In genomic region chr11:93541884-93542752, GRCh38 we compare ENCODE assay signal across 8 cellular contexts. TPM values are rescaled to one million over a fixed set of nuclear protein-coding genes. Genes with fewer than 3 reads are reported as not detected.
DNase-seq lines count a peak whose midpoint lies in the region; ATAC-seq and TF ChIP-seq lines count a peak whose summit lies in the region.

No MANE protein-coding gene starts in this region.

- H3K4me3 Mint-ChIP-seq in activated T-helper 1 cell treated with anti-CD3 and anti-CD28 coated beads, Interleukin-12 subunit alpha, Interleukin-12 subunit beta, Interleukin-2, Interleukin-4 antibody, amounts not matched to agents 30 ng/mL and 10 ng/mL and 1 ng/mL, durations not matched to agents 14 hours and 24 hours and 36 hours, result peak overlapping the region; percentile 88
- peak overlapping the region; percentile 85 for H3K4me3 Mint-ChIP-seq in nephron progenitor cell

- no peak for TF ChIP-seq POLR2A in vagina (IDR thresholded peaks at IDR 0.05)

- peaks cover 3% of the 10 kb centered on the region for H3K27me3 Mint-ChIP-seq in activated T-helper 1 cell treated with anti-CD3 and anti-CD28 coated beads, Interleukin-12 subunit alpha, Interleukin-12 subunit beta, Interleukin-2, Interleukin-4 antibody, amounts not matched to agents 30 ng/mL and 10 ng/mL and 1 ng/mL, durations not matched to agents 14 hours and 24 hours and 36 hours (ENCODE audit: insufficient read depth)
- H3K27me3 Mint-ChIP-seq in nephron progenitor cell (ENCODE audit: low read depth, poor library complexity), result peaks cover 30% of the 10 kb centered on the region

- intact Hi-C loops in activated T-helper 1 cell treated with anti-CD3 and anti-CD28 coated beads, Interleukin-12 subunit alpha, Interleukin-12 subunit beta, Interleukin-2, Interleukin-4 antibody, amounts not matched to agents 30 ng/mL and 10 ng/mL and 1 ng/mL, durations not matched to agents 14 hours and 24 hours and 36 hours (cut with micrococcal nuclease), result loop anchor here (1.0 to 5.0 kb wide), 11 partner anchors 12 to 1000 kb away; partner anchors contain the start of genes C11orf54, CEP295, FUT4 and MED17
- intact Hi-C loops in vagina (cut with DNase I), result no loop called here

- ATAC-seq in GM18909 (IDR thresholded peaks at IDR 0.05; ENCODE audit: poor library complexity, unreplicated experiment) (peak; percentile 63), HG03095 (IDR thresholded peaks at IDR 0.05; ENCODE audit: unreplicated experiment) (peak; percentile 53), foreskin keratinocyte (peak; percentile 54)

- H3K4me3 ChIP-seq in BLaER1 treated with 17β-estradiol and CSF1 and Interleukin-3, amounts not matched to agents 10 nM and 100 nM, result peak overlapping the region; percentile 75 to 90 (median 84)
- peak overlapping the region; percentile 66 to 76 for H3K4me3 ChIP-seq in vagina

- H3K4me2 ChIP-seq in BLaER1 treated with 17β-estradiol and CSF1 and Interleukin-3, amounts not matched to agents 10 nM and 100 nM, result peak overlapping the region; percentile 76 to 92 (median 85)

- no peaks in the 10 kb centered on the region for H3K36me3 Mint-ChIP-seq in activated T-helper 1 cell treated with anti-CD3 and anti-CD28 coated beads, Interleukin-12 subunit alpha, Interleukin-12 subunit beta, Interleukin-2, Interleukin-4 antibody, amounts not matched to agents 30 ng/mL and 10 ng/mL and 1 ng/mL, durations not matched to agents 14 hours and 24 hours and 36 hours (ENCODE audit: low read depth)
- no peaks in the 10 kb centered on the region for H3K36me3 Mint-ChIP-seq in nephron progenitor cell (ENCODE audit: low read depth)

- H3K9ac ChIP-seq in BLaER1 treated with 17β-estradiol and CSF1 and Interleukin-3, amounts not matched to agents 10 nM and 100 nM, result peak overlapping the region; percentile 77 to 87 (median 84)

- peaks cover 35% of the 10 kb centered on the region for H3K4me1 Mint-ChIP-seq in activated T-helper 1 cell treated with anti-CD3 and anti-CD28 coated beads, Interleukin-12 subunit alpha, Interleukin-12 subunit beta, Interleukin-2, Interleukin-4 antibody, amounts not matched to agents 30 ng/mL and 10 ng/mL and 1 ng/mL, durations not matched to agents 14 hours and 24 hours and 36 hours (ENCODE audit: low read depth)
- H3K4me1 Mint-ChIP-seq in nephron progenitor cell, result peaks cover 26% of the 10 kb centered on the region

- H4K20me1 ChIP-seq in BLaER1 treated with 17β-estradiol and CSF1 and Interleukin-3, amounts not matched to agents 10 nM and 100 nM, result peaks cover 0 to 24% (median 16%) of the 10 kb centered on the region in 11 experiments; a peak in 14 of 22 replicates

- TF ChIP-seq CTCF in foreskin keratinocyte (conservative IDR thresholded peaks at IDR 0.05) (no peak), nephron progenitor cell (IDR thresholded peaks at IDR 0.05) (no peak), vagina (IDR thresholded peaks at IDR 0.05) (no peak)

- H3K36me3 ChIP-seq in BLaER1 treated with 17β-estradiol and CSF1 and Interleukin-3, amounts not matched to agents 10 nM and 100 nM, result no peaks in the 10 kb centered on the region
- H3K36me3 ChIP-seq in vagina, result no peaks in the 10 kb centered on the region

- H3K9me3 ChIP-seq in BLaER1 treated with 17β-estradiol and CSF1 and Interleukin-3, amounts not matched to agents 10 nM and 100 nM (replicated peaks in 1 of 11), result no peaks in the 10 kb centered on the region
- H3K9me3 ChIP-seq in vagina, result no peaks in the 10 kb centered on the region

- H3K27ac Mint-ChIP-seq in activated T-helper 1 cell treated with anti-CD3 and anti-CD28 coated beads, Interleukin-12 subunit alpha, Interleukin-12 subunit beta, Interleukin-2, Interleukin-4 antibody, amounts not matched to agents 30 ng/mL and 10 ng/mL and 1 ng/mL, durations not matched to agents 14 hours and 24 hours and 36 hours, result peak overlapping the region; percentile 81
- H3K27ac Mint-ChIP-seq in nephron progenitor cell, result no peak overlapping the region

- H3K27ac ChIP-seq in BLaER1 treated with 17β-estradiol and CSF1 and Interleukin-3, amounts not matched to agents 10 nM and 100 nM, result peak overlapping the region; percentile 36 to 86 (median 71); a peak in 21 of 22 replicates
- no peak overlapping the region for H3K27ac ChIP-seq in foreskin keratinocyte
- H3K27ac ChIP-seq in vagina, result peak overlapping the region; percentile 81

- no peaks in the 10 kb centered on the region for H3K27me3 ChIP-seq in BLaER1 treated with 17β-estradiol and CSF1 and Interleukin-3, amounts not matched to agents 10 nM and 100 nM
- H3K27me3 ChIP-seq in foreskin keratinocyte (peaks cover 13% of the 10 kb centered on the region), vagina (no peaks in the 10 kb centered on the region)

- H3K9me3 Mint-ChIP-seq in activated T-helper 1 cell treated with anti-CD3 and anti-CD28 coated beads, Interleukin-12 subunit alpha, Interleukin-12 subunit beta, Interleukin-2, Interleukin-4 antibody, amounts not matched to agents 30 ng/mL and 10 ng/mL and 1 ng/mL, durations not matched to agents 14 hours and 24 hours and 36 hours, result no peaks in the 10 kb centered on the region
- no peaks in the 10 kb centered on the region for H3K9me3 Mint-ChIP-seq in nephron progenitor cell

- DNase-seq in NOMO-1 treated with dmso at 0.1 percent for 144 hours (lab: John Stamatoyannopoulos, UW; ENCODE audit: unreplicated experiment) (peak; percentile 63), foreskin keratinocyte (peak; percentile 34 to 57), nephron progenitor cell (no peak), vagina (ENCODE audit: extremely low spot score in 2 of 2) (no peak)
- DNase-seq in activated T-helper 1 cell treated with anti-CD3 and anti-CD28 coated beads, Interleukin-12 subunit alpha, Interleukin-12 subunit beta, Interleukin-2, Interleukin-4 antibody, amounts not matched to agents 30 ng/mL and 10 ng/mL and 1 ng/mL, durations not matched to agents 14 hours and 24 hours and 36 hours (ENCODE audit: low spot score), result peak; percentile 30

- peaks cover 30 to 48% (median 39%) of the 10 kb centered on the region in 10 experiments for H3K4me1 ChIP-seq in BLaER1 treated with 17β-estradiol and CSF1 and Interleukin-3, amounts not matched to agents 10 nM and 100 nM
- H3K4me1 ChIP-seq in foreskin keratinocyte (peaks cover 3% of the 10 kb centered on the region), vagina (peaks cover 23% of the 10 kb centered on the region)

RNA-seq across cellular contexts. Expression of gene SMCO4, which starts 1.1 kb away (rescaled TPM):
- 33.4 and 34.8 TPM in 2 replicates for total RNA-seq in activated T-helper 1 cell treated with anti-CD3 and anti-CD28 coated beads, Interleukin-12 subunit alpha, Interleukin-12 subunit beta, Interleukin-2, Interleukin-4 antibody, amounts not matched to agents 30 ng/mL and 10 ng/mL and 1 ng/mL, durations not matched to agents 14 hours and 24 hours and 36 hours
- 6.2 and 8.4 TPM in 2 replicates for total RNA-seq in foreskin keratinocyte
- polyA plus RNA-seq in foreskin keratinocyte, result 8.5 and 11.5 TPM in 2 replicates
- total RNA-seq in vagina, result 9.6 TPM

Comparison
In these comparisons a context has a peak if more than half of its experiments do, and no peak if none do; other contexts are left out.
1. DNase-seq: peak in NOMO-1 treated with dmso at 0.1 percent for 144 hours (single experiment), activated T-helper 1 cell treated with anti-CD3 and anti-CD28 coated beads, Interleukin-12 subunit alpha, Interleukin-12 subunit beta, Interleukin-2, Interleukin-4 antibody, amounts not matched to agents 30 ng/mL and 10 ng/mL and 1 ng/mL, durations not matched to agents 14 hours and 24 hours and 36 hours (single experiment) and foreskin keratinocyte (2 of 2); none in nephron progenitor cell (single experiment) and vagina (0 of 2).
2. Peak in every context shown above with its lines, with median percentiles within 50 percentile points of each other: ATAC-seq.